Comparison of ENCODE assay signal across 8 cellular contexts in the genomic region with DNA sequence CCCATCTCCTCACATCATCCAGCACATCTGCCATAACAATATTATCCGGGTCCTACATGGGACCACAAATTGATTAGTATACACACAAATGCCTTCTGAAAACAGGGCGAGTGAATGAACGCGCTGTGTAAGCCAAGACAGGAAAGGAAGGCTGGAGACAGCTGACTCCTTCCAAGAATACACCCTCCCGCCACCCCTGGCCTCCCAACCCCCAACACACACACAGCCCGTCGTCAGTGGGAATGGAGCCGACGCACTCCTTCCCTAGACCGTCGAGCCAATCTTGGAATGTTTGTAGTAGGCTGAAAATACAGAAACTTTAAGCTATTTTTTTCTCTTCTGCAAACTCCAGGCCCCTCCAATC. TPM values are rescaled to one million over a fixed set of nuclear protein-coding genes. Genes with fewer than 3 reads are reported as not detected.
A peak's percentile ranks its signal among the peaks of the same experiment; 100 is the strongest.
DNase-seq lines count a peak whose midpoint lies in the region; ATAC-seq and TF ChIP-seq lines count a peak whose summit lies in the region.

No MANE protein-coding gene starts in this region.

- BruUV-seq in OCI-LY7 (replicated peaks; lab: Mats Ljungman, UMichigan) = no TSS peak

- H4K20me1 ChIP-seq in OCI-LY7 (ENCODE audit: insufficient read depth, low read length) = no peaks in the 10 kb centered on the region

- H3K9me3 ChIP-seq in OCI-LY7 (ENCODE audit: low read length) = no peaks in the 10 kb centered on the region

- peak overlapping the region; percentile 93 for H3K4me2 ChIP-seq in OCI-LY7 (ENCODE audit: low read length)

- H2AFZ ChIP-seq in OCI-LY7 (ENCODE audit: low read length) = peak overlapping the region; percentile 95

- H3K36me3 ChIP-seq in OCI-LY7 (ENCODE audit: insufficient read depth, low read length) = no peaks in the 10 kb centered on the region

- peaks cover 0 to 15% (median 9%) of the 10 kb centered on the region in 3 donors for H3K27me3 Mint-ChIP-seq in CD14-positive monocyte (ENCODE audit: low read depth in 3 of 3)
- no peaks in the 10 kb centered on the region for H3K27me3 Mint-ChIP-seq in progenitor cell of endocrine pancreas

- H3K9me2 ChIP-seq in OCI-LY7 (ENCODE audit: insufficient read depth, low read length) = no peaks in the 10 kb centered on the region

- H3K27ac Mint-ChIP-seq in CD14-positive monocyte = peak overlapping the region in 6 of 7 donors; percentile 11 to 84 (median 77)
- H3K27ac Mint-ChIP-seq in progenitor cell of endocrine pancreas = peak overlapping the region; percentile 87

- no peak overlapping the region for H3K27ac ChIP-seq in OCI-LY7 (ENCODE audit: low read depth, low read length, poor library complexity, severe bottlenecking)

- CTCF ChIA-PET in OCI-LY7 (lab: Charles Lee; ENCODE audit: unreplicated experiment) = interaction anchor here (1.3 kb wide), 1 partner anchor 37 kb away, joined by 6 read pairs; no protein-coding TSS in a partner anchor

- DNase-seq in CD14-positive monocyte (ENCODE audit: low spot score) (no peak), OCI-LY7 (ENCODE audit: low spot score) (peak; percentile 1), fibroblast of mammary gland (ENCODE audit: low read depth) (no peak), progenitor cell of endocrine pancreas (ENCODE audit: low spot score, unreplicated experiment) (no peak), NCI-H1417 treated with DMSO at 0.1 percent for 48 hours (lab: John Stamatoyannopoulos, UW) (no peak), HPDE6-E6E7 (ENCODE audit: extremely low spot score) (no peak)
- DNase-seq in NK-92 treated with Interleukin-12 subunit alpha and Interleukin-12 subunit beta, amount 100 ng/mL, for 24 hours (lab: John Stamatoyannopoulos, UW) = no peak

- no peaks in the 10 kb centered on the region for H3K4me1 ChIP-seq in OCI-LY7 (ENCODE audit: insufficient read depth, low read length, poor library complexity, severe bottlenecking)

- intact Hi-C loops in CD14-positive monocyte (cut with micrococcal nuclease) (no loop called here), OCI-LY7 (cut with micrococcal nuclease; ENCODE audit: unreplicated experiment) (no loop called here)

- H3K79me2 ChIP-seq in OCI-LY7 (ENCODE audit: insufficient read depth, low read depth, low read length) = peaks cover 4% of the 10 kb centered on the region; the same call in 1 of the 2 replicates

- POLR2A ChIA-PET in OCI-LY7 (lab: Charles Lee) = interaction anchor here (0.6 to 1.7 kb wide), 6 partner anchors 37 to 1278 kb away, joined by 3 to 19 read pairs (median 3); partner anchors contain the start of genes NBDY, RRAGB and USP51

- peaks cover 16% of the 10 kb centered on the region for H3K4me1 Mint-ChIP-seq in CD14-positive monocyte
- H3K4me1 Mint-ChIP-seq in progenitor cell of endocrine pancreas (ENCODE audit: low read depth) = peaks cover 7% of the 10 kb centered on the region

- H3K9me3 Mint-ChIP-seq in CD14-positive monocyte (peaks cover 0 to 6% (median 0%) of the 10 kb centered on the region in 7 donors), progenitor cell of endocrine pancreas (ENCODE audit: low read depth) (peaks cover 6% of the 10 kb centered on the region)

- no peaks in the 10 kb centered on the region for H3K36me3 Mint-ChIP-seq in CD14-positive monocyte
- H3K36me3 Mint-ChIP-seq in progenitor cell of endocrine pancreas (ENCODE audit: insufficient read depth) = no peaks in the 10 kb centered on the region

- TF ChIP-seq CTCF in CD14-positive monocyte (IDR thresholded peaks at IDR 0.05) = no peak
- no peak for TF ChIP-seq CTCF in OCI-LY7 (conservative IDR thresholded peaks at IDR 0.05; ENCODE audit: low read length)
- no peak for TF ChIP-seq CTCF in fibroblast of mammary gland (conservative IDR thresholded peaks at IDR 0.05; ENCODE audit: control insufficient read depth, insufficient read depth, low read depth, low read length)
- TF ChIP-seq CTCF in progenitor cell of endocrine pancreas (IDR thresholded peaks at IDR 0.05; ENCODE audit: unreplicated experiment) = no peak

- peak; percentile 31 for ATAC-seq in GM21717 (IDR thresholded peaks at IDR 0.05; ENCODE audit: unreplicated experiment)

- H3K4me3 ChIP-seq in OCI-LY7 (ENCODE audit: low read depth, low read length, poor library complexity, severe bottlenecking) (peak overlapping the region; percentile 82), fibroblast of mammary gland (ENCODE audit: control insufficient read depth, low read depth, low read length) (peak overlapping the region; percentile 70)

- H3K4me3 Mint-ChIP-seq in CD14-positive monocyte (peak overlapping the region; percentile 88 to 93), progenitor cell of endocrine pancreas (ENCODE audit: low read depth) (peak overlapping the region; percentile 87)

RNA-seq across cellular contexts. Expression of gene MAGEH1, which starts 0.3 kb away (rescaled TPM):
- 1 to 10 TPM; 7.8 to 9.8 TPM for polyA plus RNA-seq in CD14-positive monocyte
- total RNA-seq in OCI-LY7 (2014; rRNA removed; shearing (Covaris generic)) = 16.9 and 19.7 TPM in 2 replicates
- total RNA-seq in OCI-LY7 (2022) = 10.4 and 10.8 TPM in 2 replicates
- 28.3 and 33.6 TPM in 2 replicates for total RNA-seq in progenitor cell of endocrine pancreas

RNA-seq across cellular contexts. Expression of gene USP51, which starts 38.0 kb away (rescaled TPM):
- under 1 TPM in 1 of 2 donors, not detected in 1; 0.18 TPM for polyA plus RNA-seq in CD14-positive monocyte
- total RNA-seq in OCI-LY7 (2014; rRNA removed; shearing (Covaris generic)) = 1.7 and 2.4 TPM in 2 replicates
- total RNA-seq in OCI-LY7 (2022) (2.7 and 2.9 TPM in 2 replicates), progenitor cell of endocrine pancreas (8.1 and 8.6 TPM in 2 replicates)
